In genomic region chr18:51540562-51540961, GRCh38 we compare ENCODE assay signal across 1 cellular context.
TF ChIP-seq lines count a peak whose summit lies in the region.

No MANE protein-coding gene starts in this region.

TF ChIP-seq in K562, 482 proteins besides CTCF, POLR2A, EP300 and RAD21 (continued from another document):
- TF ChIP-seq, protein P1, sequence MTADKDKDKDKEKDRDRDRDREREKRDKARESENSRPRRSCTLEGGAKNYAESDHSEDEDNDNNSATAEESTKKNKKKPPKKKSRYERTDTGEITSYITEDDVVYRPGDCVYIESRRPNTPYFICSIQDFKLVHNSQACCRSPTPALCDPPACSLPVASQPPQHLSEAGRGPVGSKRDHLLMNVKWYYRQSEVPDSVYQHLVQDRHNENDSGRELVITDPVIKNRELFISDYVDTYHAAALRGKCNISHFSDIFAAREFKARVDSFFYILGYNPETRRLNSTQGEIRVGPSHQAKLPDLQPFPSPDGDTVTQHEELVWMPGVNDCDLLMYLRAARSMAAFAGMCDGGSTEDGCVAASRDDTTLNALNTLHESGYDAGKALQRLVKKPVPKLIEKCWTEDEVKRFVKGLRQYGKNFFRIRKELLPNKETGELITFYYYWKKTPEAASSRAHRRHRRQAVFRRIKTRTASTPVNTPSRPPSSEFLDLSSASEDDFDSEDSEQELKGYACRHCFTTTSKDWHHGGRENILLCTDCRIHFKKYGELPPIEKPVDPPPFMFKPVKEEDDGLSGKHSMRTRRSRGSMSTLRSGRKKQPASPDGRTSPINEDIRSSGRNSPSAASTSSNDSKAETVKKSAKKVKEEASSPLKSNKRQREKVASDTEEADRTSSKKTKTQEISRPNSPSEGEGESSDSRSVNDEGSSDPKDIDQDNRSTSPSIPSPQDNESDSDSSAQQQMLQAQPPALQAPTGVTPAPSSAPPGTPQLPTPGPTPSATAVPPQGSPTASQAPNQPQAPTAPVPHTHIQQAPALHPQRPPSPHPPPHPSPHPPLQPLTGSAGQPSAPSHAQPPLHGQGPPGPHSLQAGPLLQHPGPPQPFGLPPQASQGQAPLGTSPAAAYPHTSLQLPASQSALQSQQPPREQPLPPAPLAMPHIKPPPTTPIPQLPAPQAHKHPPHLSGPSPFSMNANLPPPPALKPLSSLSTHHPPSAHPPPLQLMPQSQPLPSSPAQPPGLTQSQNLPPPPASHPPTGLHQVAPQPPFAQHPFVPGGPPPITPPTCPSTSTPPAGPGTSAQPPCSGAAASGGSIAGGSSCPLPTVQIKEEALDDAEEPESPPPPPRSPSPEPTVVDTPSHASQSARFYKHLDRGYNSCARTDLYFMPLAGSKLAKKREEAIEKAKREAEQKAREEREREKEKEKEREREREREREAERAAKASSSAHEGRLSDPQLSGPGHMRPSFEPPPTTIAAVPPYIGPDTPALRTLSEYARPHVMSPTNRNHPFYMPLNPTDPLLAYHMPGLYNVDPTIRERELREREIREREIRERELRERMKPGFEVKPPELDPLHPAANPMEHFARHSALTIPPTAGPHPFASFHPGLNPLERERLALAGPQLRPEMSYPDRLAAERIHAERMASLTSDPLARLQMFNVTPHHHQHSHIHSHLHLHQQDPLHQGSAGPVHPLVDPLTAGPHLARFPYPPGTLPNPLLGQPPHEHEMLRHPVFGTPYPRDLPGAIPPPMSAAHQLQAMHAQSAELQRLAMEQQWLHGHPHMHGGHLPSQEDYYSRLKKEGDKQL (CRISPR knock-in tag; IDR thresholded peaks at IDR 0.05; ENCODE audit: borderline replicate concordance): no peak
- TF ChIP-seq ZNF316 (IDR thresholded peaks at IDR 0.05) (peak; percentile 28; the same call in 1 of the 2 replicates), ZBTB17 (CRISPR knock-in tag; IDR thresholded peaks at IDR 0.05) (no peak), MAFG (tag; conservative IDR thresholded peaks at IDR 0.05) (peak; percentile 50)
TF ChIP-seq in K562: peak in this region for 2.
